ENCODE assay signal across 1 cellular context in the genomic region with DNA sequence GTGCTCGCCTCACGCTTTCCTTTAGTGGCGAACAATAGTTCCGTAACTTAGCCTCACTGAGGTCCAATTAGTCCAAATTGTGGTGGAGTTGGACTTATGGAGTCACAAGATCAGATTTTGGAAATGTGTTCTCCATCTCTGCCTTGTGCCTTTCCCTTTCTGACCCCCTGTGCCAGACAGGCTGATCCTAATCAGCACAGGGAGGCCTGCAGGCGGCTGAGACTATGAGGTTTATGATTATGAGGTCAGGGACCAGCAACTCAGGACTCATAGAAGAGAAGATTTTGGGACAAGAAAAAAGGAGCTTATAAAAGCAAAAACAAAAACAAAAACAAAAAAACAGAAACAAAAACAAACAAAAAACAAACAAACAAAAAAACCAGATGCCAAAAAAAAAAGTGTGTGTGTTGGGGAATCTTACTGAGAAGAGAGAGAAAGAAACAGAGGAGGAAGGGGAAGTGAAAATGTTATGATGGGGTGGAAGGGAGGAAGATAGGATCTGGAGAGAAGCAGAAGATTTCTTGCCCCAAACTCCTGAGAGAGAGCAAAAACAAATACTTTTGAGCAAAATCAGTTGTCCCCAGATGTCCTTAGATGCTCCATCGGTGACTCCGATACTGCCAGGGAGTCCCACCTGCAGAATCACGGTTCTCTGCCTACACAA.
TF ChIP-seq lines count a peak whose summit lies in the region.

No MANE protein-coding gene starts in this region.

TF ChIP-seq in GM23338, 12 proteins besides CTCF, POLR2A, EP300 and RAD21:
- TF ChIP-seq ZNF462 (CRISPR knock-in tag; IDR thresholded peaks at IDR 0.05), result no peak
- TF ChIP-seq, protein P1, sequence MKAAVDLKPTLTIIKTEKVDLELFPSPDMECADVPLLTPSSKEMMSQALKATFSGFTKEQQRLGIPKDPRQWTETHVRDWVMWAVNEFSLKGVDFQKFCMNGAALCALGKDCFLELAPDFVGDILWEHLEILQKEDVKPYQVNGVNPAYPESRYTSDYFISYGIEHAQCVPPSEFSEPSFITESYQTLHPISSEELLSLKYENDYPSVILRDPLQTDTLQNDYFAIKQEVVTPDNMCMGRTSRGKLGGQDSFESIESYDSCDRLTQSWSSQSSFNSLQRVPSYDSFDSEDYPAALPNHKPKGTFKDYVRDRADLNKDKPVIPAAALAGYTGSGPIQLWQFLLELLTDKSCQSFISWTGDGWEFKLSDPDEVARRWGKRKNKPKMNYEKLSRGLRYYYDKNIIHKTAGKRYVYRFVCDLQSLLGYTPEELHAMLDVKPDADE (IDR thresholded peaks at IDR 0.05), result no peak
- TF ChIP-seq, protein P2, sequence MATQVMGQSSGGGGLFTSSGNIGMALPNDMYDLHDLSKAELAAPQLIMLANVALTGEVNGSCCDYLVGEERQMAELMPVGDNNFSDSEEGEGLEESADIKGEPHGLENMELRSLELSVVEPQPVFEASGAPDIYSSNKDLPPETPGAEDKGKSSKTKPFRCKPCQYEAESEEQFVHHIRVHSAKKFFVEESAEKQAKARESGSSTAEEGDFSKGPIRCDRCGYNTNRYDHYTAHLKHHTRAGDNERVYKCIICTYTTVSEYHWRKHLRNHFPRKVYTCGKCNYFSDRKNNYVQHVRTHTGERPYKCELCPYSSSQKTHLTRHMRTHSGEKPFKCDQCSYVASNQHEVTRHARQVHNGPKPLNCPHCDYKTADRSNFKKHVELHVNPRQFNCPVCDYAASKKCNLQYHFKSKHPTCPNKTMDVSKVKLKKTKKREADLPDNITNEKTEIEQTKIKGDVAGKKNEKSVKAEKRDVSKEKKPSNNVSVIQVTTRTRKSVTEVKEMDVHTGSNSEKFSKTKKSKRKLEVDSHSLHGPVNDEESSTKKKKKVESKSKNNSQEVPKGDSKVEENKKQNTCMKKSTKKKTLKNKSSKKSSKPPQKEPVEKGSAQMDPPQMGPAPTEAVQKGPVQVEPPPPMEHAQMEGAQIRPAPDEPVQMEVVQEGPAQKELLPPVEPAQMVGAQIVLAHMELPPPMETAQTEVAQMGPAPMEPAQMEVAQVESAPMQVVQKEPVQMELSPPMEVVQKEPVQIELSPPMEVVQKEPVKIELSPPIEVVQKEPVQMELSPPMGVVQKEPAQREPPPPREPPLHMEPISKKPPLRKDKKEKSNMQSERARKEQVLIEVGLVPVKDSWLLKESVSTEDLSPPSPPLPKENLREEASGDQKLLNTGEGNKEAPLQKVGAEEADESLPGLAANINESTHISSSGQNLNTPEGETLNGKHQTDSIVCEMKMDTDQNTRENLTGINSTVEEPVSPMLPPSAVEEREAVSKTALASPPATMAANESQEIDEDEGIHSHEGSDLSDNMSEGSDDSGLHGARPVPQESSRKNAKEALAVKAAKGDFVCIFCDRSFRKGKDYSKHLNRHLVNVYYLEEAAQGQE (IDR thresholded peaks at IDR 0.05; ENCODE audit: unreplicated experiment), result no peak
- TF ChIP-seq JUNB (IDR thresholded peaks at IDR 0.05; ENCODE audit: unreplicated experiment), result no peak
- TF ChIP-seq STAT1 (IDR thresholded peaks at IDR 0.05; ENCODE audit: unreplicated experiment), result no peak
- TF ChIP-seq POLR2AphosphoS5 (IDR thresholded peaks at IDR 0.05; ENCODE audit: low read depth), result no peak
- no peak for TF ChIP-seq ZNF331 (CRISPR knock-in tag; IDR thresholded peaks at IDR 0.05; ENCODE audit: low read depth)
- TF ChIP-seq ZNF114 (CRISPR knock-in tag; IDR thresholded peaks at IDR 0.05), result no peak
- TF ChIP-seq NANOG (IDR thresholded peaks at IDR 0.05; ENCODE audit: borderline replicate concordance), result no peak
- TF ChIP-seq EZH2 (IDR thresholded peaks at IDR 0.05; ENCODE audit: low read depth, unreplicated experiment), result no peak
